Comparison of ENCODE assay signal across 31 cellular contexts in the genomic region with DNA sequence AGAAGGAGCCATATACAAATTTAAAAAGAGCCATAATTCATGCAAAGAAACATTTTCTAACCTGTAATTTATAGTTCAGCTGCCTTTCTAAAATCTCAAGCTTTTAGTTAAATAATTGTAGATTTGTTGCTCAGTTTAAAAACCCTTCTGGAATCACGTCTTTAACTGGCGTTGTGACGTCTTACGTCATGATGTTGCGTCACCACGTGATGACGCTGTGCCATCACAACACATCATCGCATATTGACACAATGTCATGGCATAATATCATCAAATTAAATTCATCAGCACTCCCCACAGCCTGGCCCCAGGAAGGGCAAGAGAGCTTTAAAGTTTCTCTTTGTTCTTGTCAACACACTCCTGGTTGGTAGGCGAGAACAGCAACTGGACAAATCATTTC.
"Had no signal": no experiment of that assay in that cellular context is flagged by ENCODE, and none has a peak within 500 bp of the region (broad histone marks: within the 10 kb centered on the region; RNA-seq: fewer than 3 reads in every experiment).

No MANE protein-coding gene starts in this region.

- H3K36me3 Mint-ChIP-seq: activated naive CD4-positive, alpha-beta T cell treated with anti-CD3 and anti-CD28 coated beads, Interleukin-2, amount 50 U/mL, for 72 hours had no signal

- ATAC-seq: activated CD8-positive, alpha-beta T cell treated with anti-CD3 and anti-CD28 coated beads, Interleukin-2, amount 10 ng/mL, durations not matched to agents 7 days and 5 days; activated naive CD4-positive, alpha-beta T cell treated with anti-CD3 and anti-CD28 coated beads, Interleukin-2, amount 50 U/mL, for 72 hours; activated T-cell treated with anti-CD3 and anti-CD28 coated beads, Interleukin-2, amount 50 U/mL, for 4 hours; body of pancreas; Panc1 had no signal

- H3K4me3 Mint-ChIP-seq: activated CD4-positive, alpha-beta T cell treated with anti-CD3 and anti-CD28 coated beads, Interleukin-2, amount 10 ng/mL, durations not matched to agents 24 days and 14 days; activated CD8-positive, alpha-beta T cell treated with anti-CD3 and anti-CD28 coated beads, Interleukin-2, amount 10 ng/mL, durations not matched to agents 7 days and 5 days; activated naive CD4-positive, alpha-beta T cell treated with anti-CD3 and anti-CD28 coated beads for 36 hours; activated T-cell treated with anti-CD3 and anti-CD28 coated beads, Interleukin-2, amount 50 U/mL, for 4 hours; activated T-helper 1 cell treated with anti-CD3 and anti-CD28 coated beads, Interleukin-12 subunit alpha, Interleukin-12 subunit beta, Interleukin-2, Interleukin-4 antibody, amounts not matched to agents 30 ng/mL and 10 ng/mL and 1 ng/mL, durations not matched to agents 14 hours and 24 hours and 36 hours; T-helper 1 cell treated with Interleukin-12 subunit alpha and Interleukin-12 subunit beta and Interleukin-4 antibody, amounts not matched to agents 30 μg/mL and 1 μg/mL, for 36 hours; T-helper 2 cell treated with Interferon-gamma antibody and Interleukin-4, amounts not matched to agents 5 μg/mL and 100 μg/mL, for 36 hours had no signal

- H3K4me1 ChIP-seq: adrenal gland, breast epithelium, SJCRH30 had no signal

- H3K9ac ChIP-seq: SK-N-SH had no signal

- FAIRE-seq: astrocyte, TTC549 had no signal

- H3K36me3 ChIP-seq: adrenal gland, breast epithelium, SJCRH30 had no signal

- DNase-seq: activated CD4-positive, alpha-beta T cell treated with anti-CD3 and anti-CD28 coated beads, Interleukin-2, amount 10 ng/mL, durations not matched to agents 24 days and 14 days; activated CD4-positive, alpha-beta T cell treated with anti-CD3 and anti-CD28 coated beads, Interleukin-2, amount 50 U/mL, for 48 hours; activated CD8-positive, alpha-beta memory T cell treated with anti-CD3 and anti-CD28 coated beads, Interleukin-2, amount 50 U/mL, for 4 hours; activated CD8-positive, alpha-beta T cell treated with anti-CD3 and anti-CD28 coated beads, Interleukin-2, amount 10 ng/mL, durations not matched to agents 7 days and 5 days; activated gamma-delta T cell treated with Interleukin-2 at 50 U/mL for 16 hours; activated naive CD4-positive, alpha-beta T cell treated with anti-CD3 and anti-CD28 coated beads for 36 hours; activated T-cell treated with anti-CD3 and anti-CD28 coated beads for 4 hours; activated T-cell treated with anti-CD3 and anti-CD28 coated beads, Interleukin-2, amount 50 U/mL, for 4 hours; adrenal gland; body of pancreas; NCI-H1105; NCI-H1417 treated with DMSO at 0.1 percent for 48 hours; NCI-H187 treated with DMSO at 0.1 percent for 48 hours; NCI-H2081; NCI-H2171 treated with DMSO at 0.1 percent for 48 hours; NCI-H2227 treated with DMSO at 0.1 percent for 48 hours; NCI-H446; NCI-H510A treated with DMSO at 0.1 percent for 48 hours; NCI-H526 treated with DMSO at 0.1 percent for 48 hours; NCI-H82; SHP77; SK-N-SH had no signal

- H3K4me1 Mint-ChIP-seq: activated CD4-positive, alpha-beta T cell treated with anti-CD3 and anti-CD28 coated beads, Interleukin-2, amount 10 ng/mL, durations not matched to agents 24 days and 14 days had no signal

- H3K27me3 ChIP-seq: adrenal gland, body of pancreas, breast epithelium, SJCRH30 had no signal

- H3K4me3 ChIP-seq: adrenal gland, body of pancreas, breast epithelium, SJCRH30 had no signal

- H3K27ac ChIP-seq: adrenal gland, body of pancreas, breast epithelium, SJCRH30 had no signal

- H3K27me3 Mint-ChIP-seq: activated CD4-positive, alpha-beta T cell treated with anti-CD3 and anti-CD28 coated beads, Interleukin-2, amount 10 ng/mL, durations not matched to agents 24 days and 14 days had no signal

- H3K4me2 ChIP-seq: SK-N-SH had no signal

- H3K9me3 ChIP-seq: adrenal gland, body of pancreas, SJCRH30, SK-N-SH had no signal

- H3K9me3 Mint-ChIP-seq: activated CD4-positive, alpha-beta T cell treated with anti-CD3 and anti-CD28 coated beads, Interleukin-2, amount 10 ng/mL, durations not matched to agents 24 days and 14 days; activated naive CD4-positive, alpha-beta T cell treated with anti-CD3 and anti-CD28 coated beads for 36 hours; activated naive CD4-positive, alpha-beta T cell treated with anti-CD3 and anti-CD28 coated beads, Interleukin-2, amount 50 U/mL, for 72 hours; activated T-cell treated with anti-CD3 and anti-CD28 coated beads, Interleukin-2, amount 50 U/mL, for 4 hours; activated T-helper 1 cell treated with anti-CD3 and anti-CD28 coated beads, Interleukin-12 subunit alpha, Interleukin-12 subunit beta, Interleukin-2, Interleukin-4 antibody, amounts not matched to agents 30 ng/mL and 10 ng/mL and 1 ng/mL, durations not matched to agents 14 hours and 24 hours and 36 hours; T-helper 1 cell treated with Interleukin-12 subunit alpha and Interleukin-12 subunit beta and Interleukin-4 antibody, amounts not matched to agents 30 μg/mL and 1 μg/mL, for 36 hours; T-helper 2 cell treated with Interferon-gamma antibody and Interleukin-4, amounts not matched to agents 5 μg/mL and 100 μg/mL, for 36 hours had no signal

- H3K27ac Mint-ChIP-seq: activated CD4-positive, alpha-beta T cell treated with anti-CD3 and anti-CD28 coated beads, Interleukin-2, amount 10 ng/mL, durations not matched to agents 24 days and 14 days; activated CD8-positive, alpha-beta T cell treated with anti-CD3 and anti-CD28 coated beads, Interleukin-2, amount 10 ng/mL, durations not matched to agents 7 days and 5 days; activated naive CD4-positive, alpha-beta T cell treated with anti-CD3 and anti-CD28 coated beads for 36 hours; activated naive CD4-positive, alpha-beta T cell treated with anti-CD3 and anti-CD28 coated beads, Interleukin-2, amount 50 U/mL, for 72 hours; activated T-helper 1 cell treated with anti-CD3 and anti-CD28 coated beads, Interleukin-12 subunit alpha, Interleukin-12 subunit beta, Interleukin-2, Interleukin-4 antibody, amounts not matched to agents 30 ng/mL and 10 ng/mL and 1 ng/mL, durations not matched to agents 14 hours and 24 hours and 36 hours; T-helper 1 cell treated with Interleukin-12 subunit alpha and Interleukin-12 subunit beta and Interleukin-4 antibody, amounts not matched to agents 30 μg/mL and 1 μg/mL, for 36 hours; T-helper 2 cell treated with Interferon-gamma antibody and Interleukin-4, amounts not matched to agents 5 μg/mL and 100 μg/mL, for 36 hours had no signal
